In the genomic region with DNA sequence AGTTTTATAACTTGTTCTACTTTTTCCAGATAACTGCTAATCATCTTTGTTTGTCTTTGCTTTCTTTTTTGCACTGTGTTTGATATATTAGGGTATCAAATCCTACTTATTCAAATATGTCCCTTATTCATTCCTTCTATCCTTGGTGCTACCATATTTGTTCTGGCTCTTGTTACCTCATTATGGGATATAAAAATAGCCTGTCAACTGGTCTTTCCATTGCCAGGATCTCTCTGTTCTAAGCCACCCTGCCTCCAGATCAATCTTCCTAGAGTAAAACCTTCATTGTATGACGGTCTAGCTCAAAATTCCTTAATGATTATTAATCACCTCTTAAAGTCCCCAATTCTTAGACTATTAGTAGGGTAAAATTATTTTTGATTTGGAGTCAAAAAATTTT, we compare ENCODE assay signal across 28 cellular contexts. TPM values are rescaled to one million over a fixed set of nuclear protein-coding genes. Genes with fewer than 3 reads are reported as not detected.
"Had no signal": no experiment of that assay in that cellular context is flagged by ENCODE, and none has a peak within 500 bp of the region (broad histone marks: within the 10 kb centered on the region; RNA-seq: fewer than 3 reads in every experiment).

No MANE protein-coding gene starts in this region.

- H3K9me3 Mint-ChIP-seq: naive thymus-derived CD8-positive, alpha-beta T cell; nephron had no signal

- H3K9me3 ChIP-seq: left lung, lower lobe of right lung, right atrium auricular region, right lobe of liver, stomach, testis, thyroid gland, transverse colon, upper lobe of left lung, vagina had no signal

- H3K79me2 ChIP-seq: parathyroid adenoma had no signal

- H3K9ac ChIP-seq: parathyroid adenoma had no signal

- H3K27ac Mint-ChIP-seq: immature natural killer cell; naive thymus-derived CD8-positive, alpha-beta T cell; stimulated activated naive B cell treated with anti-CD40 and anti-IgM and Interleukin-4, amounts not matched to agents 10 μg/mL and 1 μg/mL and 100 μg/mL, for 72 hours had no signal

- H3K36me3 ChIP-seq: left lung, lower lobe of right lung, right atrium auricular region, thyroid gland, transverse colon, upper lobe of left lung, vagina had no signal

- H3K4me1 ChIP-seq: lower lobe of right lung, parathyroid adenoma, testis, vagina had no signal

- H3K27me3 ChIP-seq: left lung, right atrium auricular region, right lobe of liver, stomach, testis, thyroid gland, transverse colon, upper lobe of left lung, vagina had no signal

- H3K27ac ChIP-seq: left lung, lower lobe of right lung, parathyroid adenoma, right atrium auricular region, right lobe of liver, skin epidermis, stomach, testis, thyroid gland, transverse colon, upper lobe of left lung, vagina had no signal

- DNase-seq: hypothalamus; immature natural killer cell; kidney; left colon; left lung; lower lobe of right lung; mammary epithelial cell; mesenchymal stem cell; naive thymus-derived CD8-positive, alpha-beta T cell; nucleus accumbens; right lobe of liver; stimulated activated CD4-positive, alpha-beta T cell treated with anti-CD3 and anti-CD28 coated beads, Interleukin-12 subunit alpha, Interleukin-12 subunit beta, amount 100 ng/mL, for 4 hours; stimulated activated CD4-positive, alpha-beta T cell treated with anti-CD3 and anti-CD28 coated beads, Interleukin-15, amount 100 ng/mL, for 24 hours; stimulated activated CD4-positive, alpha-beta T cell treated with anti-CD3 and anti-CD28 coated beads, Interleukin-2, amount 100 ng/mL, for 24 hours; stimulated activated CD4-positive, alpha-beta T cell treated with anti-CD3 and anti-CD28 coated beads, Interleukin-4, amount 100 ng/mL, for 1 hour; stimulated activated naive B cell treated with anti-CD40 and anti-IgM and Interleukin-4, amounts not matched to agents 10 μg/mL and 1 μg/mL and 100 μg/mL, for 72 hours; stimulated activated naive CD8-positive, alpha-beta T cell treated with anti-CD3 and anti-CD28 coated beads, Interleukin-15, Interleukin-2, amounts not matched to agents 100 U/mL and 50 U/mL, for 24 hours; stomach; testis; thyroid gland; transverse colon; upper lobe of left lung had no signal

- H3K4me1 Mint-ChIP-seq: immature natural killer cell had no signal

- H3K4me3 Mint-ChIP-seq: immature natural killer cell; naive thymus-derived CD8-positive, alpha-beta T cell; nephron; neural crest cell; stimulated activated naive B cell treated with anti-CD40 and anti-IgM and Interleukin-4, amounts not matched to agents 10 μg/mL and 1 μg/mL and 100 μg/mL, for 72 hours had no signal

- H2AFZ ChIP-seq: parathyroid adenoma had no signal

- H3K4me3 ChIP-seq: left lung, lower lobe of right lung, right atrium auricular region, right lobe of liver, skin epidermis, stomach, testis, thyroid gland, transverse colon, upper lobe of left lung, vagina had no signal

- H3K36me3 Mint-ChIP-seq: immature natural killer cell; naive thymus-derived CD8-positive, alpha-beta T cell; stimulated activated naive B cell treated with anti-CD40 and anti-IgM and Interleukin-4, amounts not matched to agents 10 μg/mL and 1 μg/mL and 100 μg/mL, for 72 hours had no signal

- ATAC-seq: left colon; left lung; lower lobe of right lung; naive thymus-derived CD8-positive, alpha-beta T cell; right lobe of liver; stimulated activated naive B cell treated with anti-CD40 and anti-IgM and Interleukin-4, amounts not matched to agents 10 μg/mL and 1 μg/mL and 100 μg/mL, for 72 hours; stimulated activated naive CD8-positive, alpha-beta T cell treated with anti-CD3 and anti-CD28 coated beads, Interleukin-15, Interleukin-2, amounts not matched to agents 100 U/mL and 50 U/mL, for 24 hours had no signal

RNA-seq across cellular contexts. Expression of a gene that starts 25.2 kb away (rescaled TPM):
- total RNA-seq: naive thymus-derived CD8-positive, alpha-beta T cell had no signal
- polyA plus RNA-seq: immature natural killer cell; naive thymus-derived CD8-positive, alpha-beta T cell had no signal
